Comparison of ENCODE assay signal across 1 cellular context in the genomic region with DNA sequence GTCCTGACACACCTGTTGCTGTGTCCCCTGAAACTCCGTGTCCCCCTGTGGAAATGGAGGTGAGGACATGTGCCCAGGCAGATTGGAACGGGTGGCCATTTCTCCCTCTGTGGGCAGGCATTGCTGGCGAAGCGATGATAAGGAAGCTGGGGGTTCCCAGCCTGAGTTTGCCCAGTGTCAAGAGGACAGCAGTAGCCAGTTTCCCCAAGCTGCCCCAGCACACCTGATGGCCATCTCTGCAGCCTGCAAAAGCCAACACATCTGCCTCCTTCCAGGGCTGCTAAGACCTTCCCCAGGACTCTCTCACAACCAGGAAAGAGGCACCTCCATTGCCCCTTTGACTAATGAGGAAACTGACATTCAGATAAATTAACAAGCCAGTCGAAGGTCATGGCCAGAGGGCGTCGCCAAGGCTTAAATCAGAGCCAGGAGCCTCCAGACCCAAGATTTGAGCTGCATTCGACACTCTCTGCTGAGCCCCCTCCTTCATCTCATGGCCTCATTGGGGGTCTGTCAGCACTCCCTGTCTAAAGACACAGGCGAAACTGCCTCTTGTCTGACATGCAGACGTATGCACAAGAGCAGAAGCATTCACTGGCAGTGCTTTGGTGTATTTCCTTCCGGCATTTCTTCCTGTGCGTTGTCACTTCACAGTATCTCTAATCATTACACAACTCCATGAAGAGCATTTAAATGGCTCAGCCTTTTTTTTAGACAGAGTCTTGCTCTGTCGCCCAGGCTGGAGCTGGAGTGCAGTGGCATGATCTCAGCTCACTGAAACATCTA.
A peak's percentile ranks its signal among the peaks of the same experiment; 100 is the strongest.
TF ChIP-seq lines count a peak whose summit lies in the region.

No MANE protein-coding gene starts in this region.

TF ChIP-seq in K562, 482 proteins besides CTCF, POLR2A, EP300 and RAD21:
- TF ChIP-seq CEBPB (tag; IDR thresholded peaks at IDR 0.05) (peak; percentile 43; the same call in 1 of the 2 replicates), CBX3 (IDR thresholded peaks at IDR 0.05; ENCODE audit: borderline replicate concordance in 1 of 2, low read length in 2 of 2) (no peak)
